In genomic region chr1:145978860-145979745, GRCh38 we compare ENCODE assay signal across 8 cellular contexts.
DNase-seq lines count a peak whose midpoint lies in the region; ATAC-seq and TF ChIP-seq lines count a peak whose summit lies in the region.

No MANE protein-coding gene starts in this region.

- ATAC-seq in GM18861 (IDR thresholded peaks at IDR 0.05; ENCODE audit: unreplicated experiment), result peak; percentile 77
- ATAC-seq in HG03097 (IDR thresholded peaks at IDR 0.05; ENCODE audit: low FRiP score, unreplicated experiment), result peak; percentile 81

- peak overlapping the region; percentile 93 for H3K27ac ChIP-seq in ACC112 (ENCODE audit: low read depth, low read length)

- peaks cover 48% of the 10 kb centered on the region for H3K4me1 ChIP-seq in ACC112 (ENCODE audit: control insufficient read depth, insufficient read depth, low read length, unreplicated experiment)

- no peaks in the 10 kb centered on the region for H3K36me3 ChIP-seq in ACC112 (ENCODE audit: insufficient read depth, low read length)

- TF ChIP-seq CTCF in choroid plexus epithelial cell (conservative IDR thresholded peaks at IDR 0.05; ENCODE audit: low read depth, low read length), result peak; percentile 46

- no peaks in the 10 kb centered on the region for H3K27me3 ChIP-seq in ACC112 (ENCODE audit: insufficient read depth, low read length)

- H3K4me3 ChIP-seq in ACC112 (ENCODE audit: low read depth, low read length) (peak overlapping the region; percentile 66), choroid plexus epithelial cell (ENCODE audit: low read depth, low read length) (peak overlapping the region; percentile 31)

- peak; percentile 96 for DNase-seq in NCI-H2227 treated with DMSO at 0.1 percent for 48 hours (lab: John Stamatoyannopoulos, UW)
- DNase-seq in activated CD4-positive, CD25-positive, alpha-beta regulatory T cell treated with anti-CD3 and anti-CD28 coated beads, Interleukin-2, amount 50 U/mL, for 16 hours (ENCODE audit: low read depth, low spot score), result peak; percentile 60
- peak; percentile 100 for DNase-seq in choroid plexus epithelial cell (ENCODE audit: low read depth)
- DNase-seq in kidney glomerular epithelial cell (lab: John Stamatoyannopoulos, UW), result peak; percentile 100
- DNase-seq in stimulated activated CD4-positive, alpha-beta T cell treated with anti-CD3 and anti-CD28 coated beads, Interleukin-15, amount 100 ng/mL, for 24 hours, result peak; percentile 87

- H3K79me2 ChIP-seq in ACC112 (ENCODE audit: control insufficient read depth, insufficient read depth, low read length, unreplicated experiment), result no peaks in the 10 kb centered on the region

- peak overlapping the region; percentile 52 for H2AFZ ChIP-seq in ACC112 (ENCODE audit: low read length, unreplicated experiment)

Comparison
In these comparisons a context has a peak if more than half of its experiments do, and no peak if none do; other contexts are left out.
1. Peak in every context shown above with its lines: DNase-seq, ATAC-seq, H3K4me3 ChIP-seq and H3K27ac ChIP-seq.